ENCODE assay signal across 15 cellular contexts in the genomic region with DNA sequence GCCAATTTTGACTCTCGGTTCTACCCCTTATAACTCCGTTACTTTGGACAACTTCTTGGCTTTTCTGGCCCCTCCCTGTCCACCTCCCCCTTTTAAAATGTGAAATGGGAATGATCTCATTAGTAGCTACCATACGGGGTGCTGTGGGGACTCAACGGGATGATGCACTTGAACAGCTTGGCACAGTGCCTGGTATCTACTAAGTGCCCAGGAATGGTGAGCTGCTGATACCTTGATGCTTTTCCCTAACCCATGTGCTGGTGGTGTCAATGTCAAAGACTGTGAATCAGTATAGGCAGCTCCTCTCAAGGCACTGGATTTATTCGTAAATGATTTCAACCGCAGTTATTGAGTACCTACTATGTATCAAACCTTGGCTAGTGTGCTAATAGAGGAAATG.
DNase-seq lines count a peak whose midpoint lies in the region; ATAC-seq and TF ChIP-seq lines count a peak whose summit lies in the region.
"Had no signal": no experiment of that assay in that cellular context is flagged by ENCODE, and none has a peak within 500 bp of the region (broad histone marks: within the 10 kb centered on the region; RNA-seq: fewer than 3 reads in every experiment).

No MANE protein-coding gene starts in this region.

- CTCF ChIA-PET in PC-3 (lab: Charles Lee): no interaction called here
- CTCF ChIA-PET in CD8-positive, alpha-beta T cell (lab: Charles Lee): no interaction called here

- no peak overlapping the region for H3K4me3 ChIP-seq in PC-3 (ENCODE audit: low read length)
- H3K4me3 ChIP-seq in CD8-positive, alpha-beta T cell (ENCODE audit: low read depth, low read length): no peak overlapping the region
- H3K4me3 ChIP-seq: SJCRH30 had no signal

- H3K27ac ChIP-seq in PC-3 (ENCODE audit: low read length): no peak overlapping the region
- H3K27ac ChIP-seq in CD8-positive, alpha-beta T cell (ENCODE audit: low read depth, low read length): no peak overlapping the region
- H3K27ac ChIP-seq: SJCRH30 had no signal

- ATAC-seq in PC-3: no peak
- no peak for ATAC-seq in CD8-positive, alpha-beta T cell
- ATAC-seq: left ventricle myocardium superior had no signal

- no peak overlapping the region for H3K27ac Mint-ChIP-seq in CD8-positive, alpha-beta T cell
- H3K27ac Mint-ChIP-seq: nephron had no signal

- no peaks in the 10 kb centered on the region for H3K9me3 Mint-ChIP-seq in CD8-positive, alpha-beta T cell
- H3K9me3 Mint-ChIP-seq: nephron had no signal

- peaks cover 7% of the 10 kb centered on the region for H3K27me3 Mint-ChIP-seq in CD8-positive, alpha-beta T cell (ENCODE audit: low read depth)

- intact Hi-C loops in PC-3 (cut with micrococcal nuclease): no loop called here
- intact Hi-C loops in CD8-positive, alpha-beta T cell (cut with DNase I, micrococcal nuclease): no loop called here

- H3K9me3 ChIP-seq in PC-3 (ENCODE audit: low read length): no peaks in the 10 kb centered on the region
- no peaks in the 10 kb centered on the region for H3K9me3 ChIP-seq in CD8-positive, alpha-beta T cell (ENCODE audit: low read length)
- H3K9me3 ChIP-seq: SJCRH30 had no signal

- no peaks in the 10 kb centered on the region for H3K36me3 Mint-ChIP-seq in CD8-positive, alpha-beta T cell

- no peaks in the 10 kb centered on the region for H3F3A ChIP-seq in PC-3 (ENCODE audit: low read length, unreplicated experiment)

- H3K79me2 ChIP-seq in PC-3 (ENCODE audit: low read length): no peaks in the 10 kb centered on the region

- POLR2A ChIA-PET in PC-3 (lab: Charles Lee; ENCODE audit: unreplicated experiment): no interaction called here
- POLR2A ChIA-PET in CD8-positive, alpha-beta T cell (lab: Charles Lee): no interaction called here

- no peak for TF ChIP-seq CTCF in PC-3 (conservative IDR thresholded peaks at IDR 0.05; ENCODE audit: low read depth, low read length)
- no peak for TF ChIP-seq CTCF in CD8-positive, alpha-beta T cell (IDR thresholded peaks at IDR 0.05)

- no peaks in the 10 kb centered on the region for H3K9me2 ChIP-seq in PC-3 (replicated peaks; ENCODE audit: low read length)

- no peaks in the 10 kb centered on the region for H3K4me1 ChIP-seq in PC-3 (ENCODE audit: insufficient read depth, low read length)
- H3K4me1 ChIP-seq in CD8-positive, alpha-beta T cell (ENCODE audit: insufficient read depth, low read length): no peaks in the 10 kb centered on the region
- H3K4me1 ChIP-seq: SJCRH30 had no signal

- no peaks in the 10 kb centered on the region for H3K4me1 Mint-ChIP-seq in CD8-positive, alpha-beta T cell (ENCODE audit: low read depth)
- H3K4me1 Mint-ChIP-seq: nephron had no signal

- peaks cover 5% of the 10 kb centered on the region; the same call in 1 of the 2 replicates for H3K36me3 ChIP-seq in PC-3 (ENCODE audit: low read depth, low read length)
- H3K36me3 ChIP-seq in CD8-positive, alpha-beta T cell (ENCODE audit: insufficient read depth, low read length): no peaks in the 10 kb centered on the region
- H3K36me3 ChIP-seq: SJCRH30 had no signal

- H3K4me3 Mint-ChIP-seq in CD8-positive, alpha-beta T cell: no peak overlapping the region
- H3K4me3 Mint-ChIP-seq: nephron had no signal

- no peaks in the 10 kb centered on the region for H4K20me1 ChIP-seq in PC-3 (ENCODE audit: low read length)

- no TSS peak for BruUV-seq in PC-3 (replicated peaks; lab: Mats Ljungman, UMichigan)

- no peak overlapping the region for H2AFZ ChIP-seq in PC-3 (ENCODE audit: low read length)

- H3K27me3 ChIP-seq in PC-3 (ENCODE audit: low read length): no peaks in the 10 kb centered on the region
- H3K27me3 ChIP-seq in CD8-positive, alpha-beta T cell (ENCODE audit: insufficient read depth, low read length): no peaks in the 10 kb centered on the region
- H3K27me3 ChIP-seq: SJCRH30 had no signal

- no peak overlapping the region for H3K9ac ChIP-seq in PC-3 (ENCODE audit: low read length)

- DNase-seq in Daoy (ENCODE audit: low read depth) (peak; percentile 59), HS-5 (ENCODE audit: low read depth) (peak; percentile 0), PC-3 (peak; percentile 25), iPS-NIHi7 (ENCODE audit: extremely low spot score) (peak; percentile 4), NCI-H510A treated with DMSO at 0.1 percent for 48 hours (lab: John Stamatoyannopoulos, UW) (no peak)
- no peak for DNase-seq in CD8-positive, alpha-beta T cell
- no peak for DNase-seq in activated CD4-positive, alpha-beta T cell treated with anti-CD3 and anti-CD28 coated beads for 48 hours
- DNase-seq: activated CD4-positive, alpha-beta T cell treated with anti-CD3 and anti-CD28 coated beads, Interleukin-2, amount 50 U/mL, for 48 hours; KBM-7; left ventricle myocardium superior; NCI-H1436; SJCRH30; stimulated activated CD4-positive, alpha-beta T cell treated with anti-CD3 and anti-CD28 coated beads, Interleukin-2, amount 100 ng/mL, for 24 hours; stimulated activated CD8-positive, alpha-beta memory T cell treated with anti-CD3 and anti-CD28 coated beads, Interleukin-4, amount 100 ng/mL, for 48 hours had no signal

- H3K4me2 ChIP-seq in PC-3 (ENCODE audit: low read length): no peak overlapping the region

Comparison
In these comparisons a context has a peak if more than half of its experiments do, and no peak if none do; other contexts are left out.
1. DNase-seq: peak in Daoy (single experiment), HS-5 (single experiment), PC-3 (single experiment) and iPS-NIHi7 (single experiment); none in CD8-positive, alpha-beta T cell (0 of 7), NCI-H510A treated with DMSO at 0.1 percent for 48 hours (single experiment) and activated CD4-positive, alpha-beta T cell treated with anti-CD3 and anti-CD28 coated beads for 48 hours (single experiment).